8 cellular contexts compared by ENCODE assay signal in genomic region chr20:58839474-58839874, GRCh38. TPM values are rescaled to one million over a fixed set of nuclear protein-coding genes. Genes with fewer than 3 reads are reported as not detected.
DNase-seq lines count a peak whose midpoint lies in the region; ATAC-seq and TF ChIP-seq lines count a peak whose summit lies in the region.

No MANE protein-coding gene starts in this region.

- CTCF ChIA-PET in HCT116 (lab: Charles Lee) = interaction anchor here (0.7 to 4.4 kb wide), 2 partner anchors 358 to 363 kb away, joined by 5 to 33 read pairs; no protein-coding TSS in a partner anchor

- H3K9me2 ChIP-seq in HCT116 (ENCODE audit: insufficient read depth) = no peaks in the 10 kb centered on the region

- no peak for TF ChIP-seq POLR2A in HCT116 (IDR thresholded peaks at IDR 0.05; ENCODE audit: borderline replicate concordance, extremely low read depth, insufficient read depth, insufficient read length)

- H3K4me2 ChIP-seq in HCT116 (ENCODE audit: low read length) = peak overlapping the region; percentile 28; the same call in 1 of the 2 replicates

- intact Hi-C loops in HCT116 (cut with micrococcal nuclease) = loop anchor here (1.0 to 10.0 kb wide), 2 partner anchors 358 to 605 kb away; no protein-coding TSS in a partner anchor

- ATAC-seq in HCT116 = peak; percentile 89
- ATAC-seq in GM21515 (IDR thresholded peaks at IDR 0.05; ENCODE audit: unreplicated experiment) = no peak
- no peak for ATAC-seq in GM19452 (IDR thresholded peaks at IDR 0.05; ENCODE audit: unreplicated experiment)

- no peak overlapping the region for H3K27ac ChIP-seq in HCT116 (ENCODE audit: low read depth, low read length)
- H3K27ac ChIP-seq in WERI-Rb-1 = no peak overlapping the region

- H2AFZ ChIP-seq in HCT116 (ENCODE audit: low read depth, low read length, poor library complexity, severe bottlenecking) = peak overlapping the region; percentile 26

- H3K4me3 ChIP-seq in HCT116 (replicated peaks in 1 of 2; ENCODE audit: low read depth in 1 of 2, low read length in 2 of 2) (no peak overlapping the region), WERI-Rb-1 (ENCODE audit: low read depth, low read length) (no peak overlapping the region)

- H3K36me3 ChIP-seq in HCT116 (ENCODE audit: control insufficient read depth in 1 of 2, insufficient read depth in 2 of 2, low read length in 2 of 2) (no peaks in the 10 kb centered on the region), WERI-Rb-1 (peaks cover 4% of the 10 kb centered on the region)

- RAD21 ChIA-PET in HCT116 (lab: Charles Lee; ENCODE audit: low non-redundant PET in 1 of 2, low total read pairs in 2 of 2, uncharacterized antibody in 2 of 2, unreplicated experiment in 2 of 2) = interaction anchor here (1.3 to 2.2 kb wide), 2 partner anchors 358 kb away, joined by 5 to 11 read pairs; no protein-coding TSS in a partner anchor

- no peaks in the 10 kb centered on the region for H4K20me1 ChIP-seq in HCT116 (ENCODE audit: insufficient read depth)

- TF ChIP-seq CTCF in HCT116 (IDR thresholded peaks at IDR 0.05 in 2 of 3, conservative IDR thresholded peaks at IDR 0.05 in 1 of 3; ENCODE audit: borderline replicate concordance in 1 of 3, insufficient read depth in 1 of 3, low read depth in 2 of 3, low read length in 2 of 3) (peak; percentile 30 to 48 (median 41); a peak in 4 of 6 replicates), WERI-Rb-1 (IDR thresholded peaks at IDR 0.05; ENCODE audit: low read depth, low read length) (peak; percentile 62)

- POLR2A ChIA-PET in HCT116 (lab: Charles Lee) = no interaction called here

- H3K9ac ChIP-seq in HCT116 (ENCODE audit: low read length) = no peak overlapping the region

- no peaks in the 10 kb centered on the region for H3K4me1 ChIP-seq in HCT116 (ENCODE audit: control insufficient read depth in 1 of 2, insufficient read depth in 2 of 2, low read length in 2 of 2)

- no peaks in the 10 kb centered on the region for H3K9me3 ChIP-seq in HCT116 (ENCODE audit: control insufficient read depth in 1 of 2, insufficient read depth in 1 of 2, low read depth in 1 of 2, low read length in 2 of 2)
- H3K9me3 ChIP-seq in WERI-Rb-1 (ENCODE audit: severe bottlenecking) = no peaks in the 10 kb centered on the region

- H3K27me3 ChIP-seq in HCT116 (ENCODE audit: insufficient read depth, low read length) (peaks cover 12% of the 10 kb centered on the region; the same call in 1 of the 2 replicates), WERI-Rb-1 (ENCODE audit: insufficient read depth, low read depth, severe bottlenecking) (peaks cover 63% of the 10 kb centered on the region)

- H3K79me2 ChIP-seq in HCT116 (ENCODE audit: insufficient read depth, low read length) = no peaks in the 10 kb centered on the region

- no TSS peak for BruUV-seq in HCT116 (replicated peaks; lab: Mats Ljungman, UMichigan)

- DNase-seq in AG20443 (ENCODE audit: low spot score) (peak; percentile 45), HCT116 (ENCODE audit: low read depth, low spot score) (peak; percentile 7), WERI-Rb-1 (peak; percentile 62), dermis blood vessel endothelial cell (peak; percentile 53), midbrain (lab: John Stamatoyannopoulos, UW) (peak; percentile 13), hippocampal formation (lab: John Stamatoyannopoulos, UW) (no peak)

- TF ChIP-seq RAD21 in HCT116 (IDR thresholded peaks at IDR 0.05; ENCODE audit: low read depth) = peak; percentile 66

TF ChIP-seq in HCT116, 20 proteins besides CTCF, POLR2A, EP300 and RAD21:
- no peak for TF ChIP-seq ELF1 (IDR thresholded peaks at IDR 0.05; ENCODE audit: borderline replicate concordance, low read depth)
- no peak for TF ChIP-seq POLR2AphosphoS5 (IDR thresholded peaks at IDR 0.05; ENCODE audit: low read depth, low read length)
- TF ChIP-seq, protein P1, sequence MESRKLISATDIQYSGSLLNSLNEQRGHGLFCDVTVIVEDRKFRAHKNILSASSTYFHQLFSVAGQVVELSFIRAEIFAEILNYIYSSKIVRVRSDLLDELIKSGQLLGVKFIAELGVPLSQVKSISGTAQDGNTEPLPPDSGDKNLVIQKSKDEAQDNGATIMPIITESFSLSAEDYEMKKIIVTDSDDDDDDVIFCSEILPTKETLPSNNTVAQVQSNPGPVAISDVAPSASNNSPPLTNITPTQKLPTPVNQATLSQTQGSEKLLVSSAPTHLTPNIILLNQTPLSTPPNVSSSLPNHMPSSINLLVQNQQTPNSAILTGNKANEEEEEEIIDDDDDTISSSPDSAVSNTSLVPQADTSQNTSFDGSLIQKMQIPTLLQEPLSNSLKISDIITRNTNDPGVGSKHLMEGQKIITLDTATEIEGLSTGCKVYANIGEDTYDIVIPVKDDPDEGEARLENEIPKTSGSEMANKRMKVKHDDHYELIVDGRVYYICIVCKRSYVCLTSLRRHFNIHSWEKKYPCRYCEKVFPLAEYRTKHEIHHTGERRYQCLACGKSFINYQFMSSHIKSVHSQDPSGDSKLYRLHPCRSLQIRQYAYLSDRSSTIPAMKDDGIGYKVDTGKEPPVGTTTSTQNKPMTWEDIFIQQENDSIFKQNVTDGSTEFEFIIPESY (IDR thresholded peaks at IDR 0.05; ENCODE audit: extremely low read depth, insufficient replicate concordance, low read length) = no peak
- TF ChIP-seq, protein P2, sequence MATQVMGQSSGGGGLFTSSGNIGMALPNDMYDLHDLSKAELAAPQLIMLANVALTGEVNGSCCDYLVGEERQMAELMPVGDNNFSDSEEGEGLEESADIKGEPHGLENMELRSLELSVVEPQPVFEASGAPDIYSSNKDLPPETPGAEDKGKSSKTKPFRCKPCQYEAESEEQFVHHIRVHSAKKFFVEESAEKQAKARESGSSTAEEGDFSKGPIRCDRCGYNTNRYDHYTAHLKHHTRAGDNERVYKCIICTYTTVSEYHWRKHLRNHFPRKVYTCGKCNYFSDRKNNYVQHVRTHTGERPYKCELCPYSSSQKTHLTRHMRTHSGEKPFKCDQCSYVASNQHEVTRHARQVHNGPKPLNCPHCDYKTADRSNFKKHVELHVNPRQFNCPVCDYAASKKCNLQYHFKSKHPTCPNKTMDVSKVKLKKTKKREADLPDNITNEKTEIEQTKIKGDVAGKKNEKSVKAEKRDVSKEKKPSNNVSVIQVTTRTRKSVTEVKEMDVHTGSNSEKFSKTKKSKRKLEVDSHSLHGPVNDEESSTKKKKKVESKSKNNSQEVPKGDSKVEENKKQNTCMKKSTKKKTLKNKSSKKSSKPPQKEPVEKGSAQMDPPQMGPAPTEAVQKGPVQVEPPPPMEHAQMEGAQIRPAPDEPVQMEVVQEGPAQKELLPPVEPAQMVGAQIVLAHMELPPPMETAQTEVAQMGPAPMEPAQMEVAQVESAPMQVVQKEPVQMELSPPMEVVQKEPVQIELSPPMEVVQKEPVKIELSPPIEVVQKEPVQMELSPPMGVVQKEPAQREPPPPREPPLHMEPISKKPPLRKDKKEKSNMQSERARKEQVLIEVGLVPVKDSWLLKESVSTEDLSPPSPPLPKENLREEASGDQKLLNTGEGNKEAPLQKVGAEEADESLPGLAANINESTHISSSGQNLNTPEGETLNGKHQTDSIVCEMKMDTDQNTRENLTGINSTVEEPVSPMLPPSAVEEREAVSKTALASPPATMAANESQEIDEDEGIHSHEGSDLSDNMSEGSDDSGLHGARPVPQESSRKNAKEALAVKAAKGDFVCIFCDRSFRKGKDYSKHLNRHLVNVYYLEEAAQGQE (IDR thresholded peaks at IDR 0.05; ENCODE audit: low read depth) = no peak
- TF ChIP-seq ZFX (IDR thresholded peaks at IDR 0.05) = no peak
- no peak for TF ChIP-seq EGR1 (IDR thresholded peaks at IDR 0.05; ENCODE audit: low read depth)

RNA-seq across cellular contexts. Expression of gene GNAS-AS1, which starts 11.2 kb away (rescaled TPM):
- total RNA-seq in HCT116 (2021; ENCODE audit: unreplicated experiment) (not detected), dermis blood vessel endothelial cell (not detected in 2 replicates)
- not detected in 2 replicates for polyA plus RNA-seq in HCT116 (2012)

RNA-seq across cellular contexts. Expression of gene GNAS, which starts 13.0 kb away (rescaled TPM):
- 699 TPM for total RNA-seq in HCT116 (2021; ENCODE audit: unreplicated experiment)
- 1,231 and 1,638 TPM in 2 replicates for polyA plus RNA-seq in HCT116 (2012)
- 365 and 726 TPM in 2 replicates for total RNA-seq in dermis blood vessel endothelial cell

Comparison
In these comparisons a context has a peak if more than half of its experiments do, and no peak if none do; other contexts are left out.
1. DNase-seq: peak in AG20443 (single experiment), HCT116 (single experiment), WERI-Rb-1 (single experiment), dermis blood vessel endothelial cell (single experiment) and midbrain (single experiment); none in hippocampal formation (0 of 2).